ENCODE assay signal across 1 cellular context in the genomic region with DNA sequence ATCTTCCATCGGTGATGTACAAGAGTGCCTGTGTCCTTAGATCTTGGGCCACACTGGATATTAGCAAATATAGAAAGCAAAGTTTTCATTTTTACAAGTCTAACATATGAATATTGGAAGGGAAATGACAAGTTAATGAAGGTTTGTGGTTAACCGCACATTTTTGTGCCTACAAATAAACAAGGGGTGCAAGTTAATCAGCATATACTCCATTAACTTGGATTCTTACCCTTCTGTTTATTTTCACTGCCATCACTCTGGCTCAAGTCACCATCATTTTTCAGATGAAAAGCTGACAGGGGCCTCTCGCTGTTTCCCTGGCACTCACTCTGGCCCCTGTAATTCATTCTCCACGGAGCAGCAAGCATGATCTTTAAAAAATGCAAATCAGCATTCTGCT.
TF ChIP-seq lines count a peak whose summit lies in the region.

No MANE protein-coding gene starts in this region.

TF ChIP-seq in IMR-90, 13 proteins besides CTCF, POLR2A, EP300 and RAD21 (continued from another document):
- TF ChIP-seq, protein P1, sequence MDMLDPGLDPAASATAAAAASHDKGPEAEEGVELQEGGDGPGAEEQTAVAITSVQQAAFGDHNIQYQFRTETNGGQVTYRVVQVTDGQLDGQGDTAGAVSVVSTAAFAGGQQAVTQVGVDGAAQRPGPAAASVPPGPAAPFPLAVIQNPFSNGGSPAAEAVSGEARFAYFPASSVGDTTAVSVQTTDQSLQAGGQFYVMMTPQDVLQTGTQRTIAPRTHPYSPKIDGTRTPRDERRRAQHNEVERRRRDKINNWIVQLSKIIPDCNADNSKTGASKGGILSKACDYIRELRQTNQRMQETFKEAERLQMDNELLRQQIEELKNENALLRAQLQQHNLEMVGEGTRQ (IDR thresholded peaks at IDR 0.05; ENCODE audit: low read depth, low read length), result no peak
- TF ChIP-seq SMC3 (IDR thresholded peaks at IDR 0.05; ENCODE audit: low read depth, low read length) (no peak), CEBPB (IDR thresholded peaks at IDR 0.05; ENCODE audit: low read depth, low read length) (no peak), MXI1 (IDR thresholded peaks at IDR 0.05; ENCODE audit: borderline replicate concordance, low read depth, low read length) (no peak), MAZ (IDR thresholded peaks at IDR 0.05; ENCODE audit: borderline replicate concordance, low read depth, low read length) (no peak)
